ENCODE assay signal across 30 cellular contexts in the genomic region with DNA sequence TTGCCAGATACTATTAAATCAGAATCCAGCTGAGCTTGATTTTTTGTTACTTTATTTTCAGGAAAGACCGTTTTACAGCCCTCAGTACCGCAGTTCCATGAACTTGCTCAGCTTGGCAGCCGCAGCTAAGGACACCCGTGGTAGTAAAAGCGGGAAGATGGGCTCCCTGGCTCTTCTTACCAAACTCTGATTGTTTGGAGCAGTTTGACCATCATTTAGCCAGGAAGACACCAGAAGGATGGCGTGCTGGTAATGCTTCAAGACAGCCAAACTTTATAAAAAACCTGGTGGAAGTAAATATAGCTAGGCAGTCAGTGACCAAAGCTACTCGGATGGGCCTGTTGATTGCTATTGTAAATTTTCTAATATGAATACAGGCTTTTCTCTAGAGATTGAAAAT.
"Had no signal": no experiment of that assay in that cellular context is flagged by ENCODE, and none has a peak within 500 bp of the region (broad histone marks: within the 10 kb centered on the region; RNA-seq: fewer than 3 reads in every experiment).

No MANE protein-coding gene starts in this region.

- H3K9me3 Mint-ChIP-seq: activated CD4-positive, alpha-beta memory T cell treated with anti-CD3 and anti-CD28 coated beads, Interleukin-2, amount 10 ng/mL, durations not matched to agents 7 days and 5 days; activated CD4-positive, alpha-beta T cell treated with anti-CD3 and anti-CD28 coated beads, Interleukin-2, amount 10 ng/mL, durations not matched to agents 7 days and 5 days; activated naive CD4-positive, alpha-beta T cell treated with anti-CD3 and anti-CD28 coated beads, Interleukin-2, amount 50 U/mL, for 24 hours; activated naive CD8-positive, alpha-beta T cell treated with anti-CD3 and anti-CD28 coated beads, Interleukin-2, amount 50 U/mL, for 24 hours; activated T-cell treated with anti-CD3 and anti-CD28 coated beads, Interleukin-2, amount 50 U/mL, for 24 hours; central memory CD8-positive, alpha-beta T cell; immature natural killer cell had no signal

- H3K4me1 Mint-ChIP-seq: activated CD4-positive, alpha-beta memory T cell treated with anti-CD3 and anti-CD28 coated beads, Interleukin-2, amount 10 ng/mL, durations not matched to agents 7 days and 5 days; activated naive CD8-positive, alpha-beta T cell treated with anti-CD3 and anti-CD28 coated beads, Interleukin-2, amount 50 U/mL, for 24 hours; naive B cell had no signal

- H3K4me3 Mint-ChIP-seq: activated CD4-positive, alpha-beta memory T cell treated with anti-CD3 and anti-CD28 coated beads, Interleukin-2, amount 10 ng/mL, durations not matched to agents 7 days and 5 days; activated CD4-positive, alpha-beta T cell treated with anti-CD3 and anti-CD28 coated beads, Interleukin-2, amount 10 ng/mL, durations not matched to agents 7 days and 5 days; activated naive CD4-positive, alpha-beta T cell treated with anti-CD3 and anti-CD28 coated beads, Interleukin-2, amount 50 U/mL, for 24 hours; activated naive CD8-positive, alpha-beta T cell treated with anti-CD3 and anti-CD28 coated beads, Interleukin-2, amount 50 U/mL, for 24 hours; activated T-cell treated with anti-CD3 and anti-CD28 coated beads, Interleukin-2, amount 50 U/mL, for 24 hours; central memory CD8-positive, alpha-beta T cell; immature natural killer cell; naive B cell; neural crest cell; T-helper 1 cell treated with Interleukin-12 subunit alpha and Interleukin-12 subunit beta and Interleukin-4 antibody, amounts not matched to agents 30 μg/mL and 1 μg/mL, for 36 hours had no signal

- H3K27me3 Mint-ChIP-seq: activated CD4-positive, alpha-beta memory T cell treated with anti-CD3 and anti-CD28 coated beads, Interleukin-2, amount 10 ng/mL, durations not matched to agents 7 days and 5 days; activated CD4-positive, alpha-beta T cell treated with anti-CD3 and anti-CD28 coated beads, Interleukin-2, amount 10 ng/mL, durations not matched to agents 7 days and 5 days; activated naive CD4-positive, alpha-beta T cell treated with anti-CD3 and anti-CD28 coated beads, Interleukin-2, amount 50 U/mL, for 24 hours; activated naive CD8-positive, alpha-beta T cell treated with anti-CD3 and anti-CD28 coated beads, Interleukin-2, amount 50 U/mL, for 24 hours; activated T-cell treated with anti-CD3 and anti-CD28 coated beads, Interleukin-2, amount 50 U/mL, for 24 hours; central memory CD8-positive, alpha-beta T cell; naive B cell had no signal

- H3K27ac Mint-ChIP-seq: activated CD4-positive, alpha-beta memory T cell treated with anti-CD3 and anti-CD28 coated beads, Interleukin-2, amount 10 ng/mL, durations not matched to agents 7 days and 5 days; activated CD4-positive, alpha-beta T cell treated with anti-CD3 and anti-CD28 coated beads, Interleukin-2, amount 10 ng/mL, durations not matched to agents 7 days and 5 days; activated naive CD4-positive, alpha-beta T cell treated with anti-CD3 and anti-CD28 coated beads, Interleukin-2, amount 50 U/mL, for 24 hours; activated naive CD8-positive, alpha-beta T cell treated with anti-CD3 and anti-CD28 coated beads, Interleukin-2, amount 50 U/mL, for 24 hours; activated T-cell treated with anti-CD3 and anti-CD28 coated beads, Interleukin-2, amount 50 U/mL, for 24 hours; immature natural killer cell; naive B cell; T-helper 1 cell treated with Interleukin-12 subunit alpha and Interleukin-12 subunit beta and Interleukin-4 antibody, amounts not matched to agents 30 μg/mL and 1 μg/mL, for 36 hours had no signal

- ATAC-seq: activated naive CD8-positive, alpha-beta T cell treated with anti-CD3 and anti-CD28 coated beads, Interleukin-2, amount 50 U/mL, for 24 hours; heart left ventricle; left lung; lower lobe of right lung; pancreas; psoas muscle had no signal

- H3K27me3 ChIP-seq: breast epithelium, colonic mucosa, heart left ventricle, left lung, pancreas, right atrium auricular region had no signal

- H3K36me3 ChIP-seq: breast epithelium, colonic mucosa, heart left ventricle, left lung, lower lobe of right lung, pancreas, right atrium auricular region, thoracic aorta had no signal

- H3K9me3 ChIP-seq: breast epithelium, colonic mucosa, left lung, lower lobe of right lung, pancreas, psoas muscle, right atrium auricular region, thoracic aorta had no signal

- H3K27ac ChIP-seq: breast epithelium, colonic mucosa, heart left ventricle, left lung, lower lobe of right lung, pancreas, psoas muscle, right atrium auricular region, thoracic aorta had no signal

- H3K4me3 ChIP-seq: breast epithelium, colonic mucosa, heart left ventricle, left lung, lower lobe of right lung, pancreas, psoas muscle, right atrium auricular region, smooth muscle cell, thoracic aorta had no signal

- DNase-seq: activated CD4-positive, alpha-beta memory T cell treated with anti-CD3 and anti-CD28 coated beads, Interleukin-2, amount 10 ng/mL, durations not matched to agents 7 days and 5 days; activated CD4-positive, alpha-beta T cell treated with anti-CD3 and anti-CD28 coated beads, Interleukin-2, amount 10 ng/mL, durations not matched to agents 7 days and 5 days; activated CD4-positive, CD25-positive, alpha-beta regulatory T cell treated with anti-CD3 and anti-CD28 coated beads, Interleukin-2, amount 50 U/mL, for 72 hours; activated CD8-positive, alpha-beta memory T cell treated with anti-CD3 and anti-CD28 coated beads, Interleukin-2, amount 50 U/mL, for 48 hours; activated gamma-delta T cell; activated naive CD8-positive, alpha-beta T cell treated with anti-CD3 and anti-CD28 coated beads, Interleukin-2, amount 50 U/mL, for 24 hours; activated T-cell treated with anti-CD3 and anti-CD28 coated beads, Interleukin-2, amount 50 U/mL, for 24 hours; colonic mucosa; effector memory CD4-positive, alpha-beta T cell; heart left ventricle; immature natural killer cell; left lung; lower lobe of right lung; mesendoderm; naive B cell; pancreas; psoas muscle; stimulated activated CD4-positive, alpha-beta T cell treated with anti-CD3 and anti-CD28 coated beads, Interleukin-15, amount 100 ng/mL, for 24 hours; stimulated activated naive CD4-positive, alpha-beta T cell; SW 1271; T-helper 9 cell; trophoblast cell had no signal
